9 cellular contexts compared by ENCODE assay signal in genomic region chr11:9858822-9859221, GRCh38.
A peak's percentile ranks its signal among the peaks of the same experiment; 100 is the strongest.
DNase-seq lines count a peak whose midpoint lies in the region; ATAC-seq and TF ChIP-seq lines count a peak whose summit lies in the region.
"Had no signal": no experiment of that assay in that cellular context is flagged by ENCODE, and none has a peak within 500 bp of the region (broad histone marks: within the 10 kb centered on the region; RNA-seq: fewer than 3 reads in every experiment).

No MANE protein-coding gene starts in this region.

- no peak overlapping the region for H4K8ac ChIP-seq in mesendoderm (ENCODE audit: low read depth, low read length)

- no peak overlapping the region for H3K56ac ChIP-seq in mesendoderm (ENCODE audit: low read length)

- no peak overlapping the region for H3K4ac ChIP-seq in mesendoderm (ENCODE audit: low read depth, low read length)

- H3K4me2 ChIP-seq in mesendoderm (ENCODE audit: low read length) = no peak overlapping the region

- H3K4me3 Mint-ChIP-seq in activated B cell treated with CpG ODN at 0.5 μM for 24 hours = no peak overlapping the region
- no peak overlapping the region for H3K4me3 Mint-ChIP-seq in CD4-positive, alpha-beta T cell

- H3K9me3 ChIP-seq in CD4-positive, alpha-beta T cell (ENCODE audit: control insufficient read depth, low read length) = no peaks in the 10 kb centered on the region

- H3K27ac ChIP-seq in mesendoderm (ENCODE audit: low read depth, low read length) = peak overlapping the region; percentile 80
- no peak overlapping the region for H3K27ac ChIP-seq in CD4-positive, alpha-beta T cell (ENCODE audit: low read depth, low read length)

- no CpG with 5 or more reads among the region's 2 CpGs for WGBS in mesendoderm (ENCODE audit: extremely low coverage, insufficient coverage, low lambda C conversion rate)

- H3K9ac ChIP-seq in mesendoderm (ENCODE audit: low read length) = no peak overlapping the region

- no peak for ATAC-seq in activated B cell treated with CpG ODN at 0.5 μM for 24 hours (ENCODE audit: low read depth)
- no peak for ATAC-seq in CD4-positive, alpha-beta T cell (ENCODE audit: poor library complexity)
- ATAC-seq: HCT116 had no signal

- POLR2A ChIA-PET in activated B cell treated with CpG ODN at 0.5 μM for 24 hours (lab: Charles Lee) = interaction anchor here (0.6 to 3.3 kb wide), 2 partner anchors 100 to 449 kb away, joined by 5 to 10 read pairs; no protein-coding TSS in a partner anchor
- POLR2A ChIA-PET in CD4-positive, alpha-beta T cell (lab: Charles Lee) = no interaction called here

- peaks cover 37% of the 10 kb centered on the region for H3K4me1 Mint-ChIP-seq in activated B cell treated with CpG ODN at 0.5 μM for 24 hours
- peaks cover 10% of the 10 kb centered on the region for H3K4me1 Mint-ChIP-seq in CD4-positive, alpha-beta T cell (ENCODE audit: low read depth)

- H3K79me2 ChIP-seq in mesendoderm (ENCODE audit: control insufficient read depth, insufficient read depth, low read length) = no peaks in the 10 kb centered on the region

- no peaks in the 10 kb centered on the region for H3K9me3 Mint-ChIP-seq in activated B cell treated with CpG ODN at 0.5 μM for 24 hours
- H3K9me3 Mint-ChIP-seq in CD4-positive, alpha-beta T cell = no peaks in the 10 kb centered on the region

- H3K79me1 ChIP-seq in mesendoderm (ENCODE audit: low read length) = no peaks in the 10 kb centered on the region

- DNase-seq in G401 (ENCODE audit: low spot score) = peak; percentile 38
- peak; percentile 53 for DNase-seq in Jurkat, Clone E6-1 (ENCODE audit: low read depth, low spot score)
- DNase-seq in activated B cell treated with CpG ODN at 0.5 μM for 24 hours = no peak
- DNase-seq in mesendoderm = peak; percentile 81
- no peak for DNase-seq in activated CD4-positive, CD25-positive, alpha-beta regulatory T cell (lab: John Stamatoyannopoulos, UW)
- DNase-seq in SKM-1 (lab: John Stamatoyannopoulos, UW; ENCODE audit: unreplicated experiment) = no peak
- no peak for DNase-seq in CD4-positive, alpha-beta T cell
- DNase-seq in NOMO-1 (lab: John Stamatoyannopoulos, UW; ENCODE audit: unreplicated experiment in 2 of 2) = no peak

- peak overlapping the region; percentile 75 for H3K27ac Mint-ChIP-seq in activated B cell treated with CpG ODN at 0.5 μM for 24 hours
- H3K27ac Mint-ChIP-seq in CD4-positive, alpha-beta T cell = no peak overlapping the region

- H3K27me3 Mint-ChIP-seq in activated B cell treated with CpG ODN at 0.5 μM for 24 hours = no peaks in the 10 kb centered on the region
- H3K27me3 Mint-ChIP-seq in CD4-positive, alpha-beta T cell = no peaks in the 10 kb centered on the region

- H3K23ac ChIP-seq in mesendoderm (ENCODE audit: low read length) = no peak overlapping the region

- H4K5ac ChIP-seq in mesendoderm (ENCODE audit: low read length) = no peak overlapping the region

- H2BK120ac ChIP-seq in mesendoderm (ENCODE audit: low read depth, low read length) = no peak overlapping the region

- in situ Hi-C loops in G401 (cut with HindIII; ENCODE audit: low sequenced_read_pairs) = no loop called here

- H3K18ac ChIP-seq in mesendoderm (ENCODE audit: low read length) = peak overlapping the region; percentile 28

- intact Hi-C loops in activated B cell treated with CpG ODN at 0.5 μM for 24 hours (cut with micrococcal nuclease) = no loop called here
- intact Hi-C loops in CD4-positive, alpha-beta T cell (cut with DNase I, micrococcal nuclease) = no loop called here

- H3K36me3 ChIP-seq in mesendoderm (ENCODE audit: control insufficient read depth, insufficient read depth, low read length) = peaks cover 2% of the 10 kb centered on the region

- CTCF ChIA-PET in activated B cell treated with CpG ODN at 0.5 μM for 24 hours (lab: Charles Lee) = interaction anchor here (1.1 to 1.5 kb wide), 4 partner anchors 100 to 218 kb away, joined by 3 to 6 read pairs (median 5); no protein-coding TSS in a partner anchor
- CTCF ChIA-PET in CD4-positive, alpha-beta T cell (lab: Charles Lee) = interaction anchor here (1.1 kb wide), 1 partner anchor 9 kb away, joined by 3 read pairs; no protein-coding TSS in a partner anchor

- no peaks in the 10 kb centered on the region for H3K27me3 ChIP-seq in mesendoderm (ENCODE audit: insufficient read depth, low read length, poor library complexity)
- H3K27me3 ChIP-seq in CD4-positive, alpha-beta T cell (ENCODE audit: control insufficient read depth, insufficient read depth, low read length) = no peaks in the 10 kb centered on the region

- H2BK5ac ChIP-seq in mesendoderm (ENCODE audit: low read length) = no peak overlapping the region

- no peak for TF ChIP-seq CTCF in activated B cell treated with CpG ODN at 0.5 μM for 24 hours (IDR thresholded peaks at IDR 0.05)
- TF ChIP-seq CTCF in CD4-positive, alpha-beta T cell (IDR thresholded peaks at IDR 0.05) = no peak

- no peaks in the 10 kb centered on the region for H3K36me3 Mint-ChIP-seq in activated B cell treated with CpG ODN at 0.5 μM for 24 hours (ENCODE audit: low read depth)
- H3K36me3 Mint-ChIP-seq in CD4-positive, alpha-beta T cell (ENCODE audit: low read depth) = peaks cover 7% of the 10 kb centered on the region

- H2AK5ac ChIP-seq in mesendoderm (ENCODE audit: low read length) = no peak overlapping the region

- H3K4me3 ChIP-seq in Jurkat, Clone E6-1 (ENCODE audit: low read length) = no peak overlapping the region
- no peak overlapping the region for H3K4me3 ChIP-seq in mesendoderm (ENCODE audit: low read length)

- peaks cover 9% of the 10 kb centered on the region for H3K4me1 ChIP-seq in mesendoderm (ENCODE audit: control insufficient read depth, low read depth, low read length)

- no peak overlapping the region for H2BK15ac ChIP-seq in mesendoderm (replicated peaks; ENCODE audit: low read depth)

Comparison
In these comparisons a context has a peak if more than half of its experiments do, and no peak if none do; other contexts are left out.
1. DNase-seq: peak in G401 (single experiment), Jurkat, Clone E6-1 (single experiment) and mesendoderm (single experiment); none in activated B cell treated with CpG ODN at 0.5 μM for 24 hours (single experiment), activated CD4-positive, CD25-positive, alpha-beta regulatory T cell (0 of 4), SKM-1 (single experiment), CD4-positive, alpha-beta T cell (0 of 10) and NOMO-1 (0 of 2).